In the genomic region with DNA sequence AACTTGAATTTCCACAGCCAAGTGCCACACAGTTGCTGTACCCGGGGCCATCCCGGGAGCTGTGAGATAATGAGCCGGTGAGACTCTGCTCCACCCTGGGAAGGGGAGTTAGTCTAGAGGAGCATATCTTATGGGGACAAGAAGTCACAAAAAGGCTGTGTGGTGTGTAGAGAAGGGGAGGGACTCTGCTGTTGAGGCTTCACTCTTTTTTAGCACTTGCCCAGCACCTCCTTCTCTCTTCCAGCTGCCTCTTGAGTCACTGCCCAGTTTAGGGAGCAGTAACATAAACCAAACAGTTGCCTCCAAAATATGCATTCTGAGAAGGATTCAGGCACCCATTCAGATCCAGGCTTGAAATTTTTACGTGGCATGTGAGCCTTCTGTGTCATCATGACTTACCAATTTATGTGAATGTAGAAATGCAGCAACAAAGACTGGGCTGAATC, we compare ENCODE assay signal across 1 cellular context.
A peak's percentile ranks its signal among the peaks of the same experiment; 100 is the strongest.
TF ChIP-seq lines count a peak whose summit lies in the region.

No MANE protein-coding gene starts in this region.

TF ChIP-seq in K562, 482 proteins besides CTCF, POLR2A, EP300 and RAD21 (continued from another document and continues in another):
- TF ChIP-seq BCOR (IDR thresholded peaks at IDR 0.05) = no peak
- no peak; the same call in 1 of the 2 replicates for TF ChIP-seq STAT5A (IDR thresholded peaks at IDR 0.05; ENCODE audit: borderline replicate concordance, low read length)
- TF ChIP-seq, protein P1, sequence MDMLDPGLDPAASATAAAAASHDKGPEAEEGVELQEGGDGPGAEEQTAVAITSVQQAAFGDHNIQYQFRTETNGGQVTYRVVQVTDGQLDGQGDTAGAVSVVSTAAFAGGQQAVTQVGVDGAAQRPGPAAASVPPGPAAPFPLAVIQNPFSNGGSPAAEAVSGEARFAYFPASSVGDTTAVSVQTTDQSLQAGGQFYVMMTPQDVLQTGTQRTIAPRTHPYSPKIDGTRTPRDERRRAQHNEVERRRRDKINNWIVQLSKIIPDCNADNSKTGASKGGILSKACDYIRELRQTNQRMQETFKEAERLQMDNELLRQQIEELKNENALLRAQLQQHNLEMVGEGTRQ (CRISPR knock-in tag; IDR thresholded peaks at IDR 0.05) = no peak
- TF ChIP-seq NBN (IDR thresholded peaks at IDR 0.05; ENCODE audit: low read depth) = no peak
- TF ChIP-seq CC2D1A (IDR thresholded peaks at IDR 0.05) = no peak
- no peak for TF ChIP-seq PTTG1 (tag; IDR thresholded peaks at IDR 0.05; ENCODE audit: low read depth)
- TF ChIP-seq ZNF224 (CRISPR knock-in tag; IDR thresholded peaks at IDR 0.05) = no peak
- TF ChIP-seq, protein P2, sequence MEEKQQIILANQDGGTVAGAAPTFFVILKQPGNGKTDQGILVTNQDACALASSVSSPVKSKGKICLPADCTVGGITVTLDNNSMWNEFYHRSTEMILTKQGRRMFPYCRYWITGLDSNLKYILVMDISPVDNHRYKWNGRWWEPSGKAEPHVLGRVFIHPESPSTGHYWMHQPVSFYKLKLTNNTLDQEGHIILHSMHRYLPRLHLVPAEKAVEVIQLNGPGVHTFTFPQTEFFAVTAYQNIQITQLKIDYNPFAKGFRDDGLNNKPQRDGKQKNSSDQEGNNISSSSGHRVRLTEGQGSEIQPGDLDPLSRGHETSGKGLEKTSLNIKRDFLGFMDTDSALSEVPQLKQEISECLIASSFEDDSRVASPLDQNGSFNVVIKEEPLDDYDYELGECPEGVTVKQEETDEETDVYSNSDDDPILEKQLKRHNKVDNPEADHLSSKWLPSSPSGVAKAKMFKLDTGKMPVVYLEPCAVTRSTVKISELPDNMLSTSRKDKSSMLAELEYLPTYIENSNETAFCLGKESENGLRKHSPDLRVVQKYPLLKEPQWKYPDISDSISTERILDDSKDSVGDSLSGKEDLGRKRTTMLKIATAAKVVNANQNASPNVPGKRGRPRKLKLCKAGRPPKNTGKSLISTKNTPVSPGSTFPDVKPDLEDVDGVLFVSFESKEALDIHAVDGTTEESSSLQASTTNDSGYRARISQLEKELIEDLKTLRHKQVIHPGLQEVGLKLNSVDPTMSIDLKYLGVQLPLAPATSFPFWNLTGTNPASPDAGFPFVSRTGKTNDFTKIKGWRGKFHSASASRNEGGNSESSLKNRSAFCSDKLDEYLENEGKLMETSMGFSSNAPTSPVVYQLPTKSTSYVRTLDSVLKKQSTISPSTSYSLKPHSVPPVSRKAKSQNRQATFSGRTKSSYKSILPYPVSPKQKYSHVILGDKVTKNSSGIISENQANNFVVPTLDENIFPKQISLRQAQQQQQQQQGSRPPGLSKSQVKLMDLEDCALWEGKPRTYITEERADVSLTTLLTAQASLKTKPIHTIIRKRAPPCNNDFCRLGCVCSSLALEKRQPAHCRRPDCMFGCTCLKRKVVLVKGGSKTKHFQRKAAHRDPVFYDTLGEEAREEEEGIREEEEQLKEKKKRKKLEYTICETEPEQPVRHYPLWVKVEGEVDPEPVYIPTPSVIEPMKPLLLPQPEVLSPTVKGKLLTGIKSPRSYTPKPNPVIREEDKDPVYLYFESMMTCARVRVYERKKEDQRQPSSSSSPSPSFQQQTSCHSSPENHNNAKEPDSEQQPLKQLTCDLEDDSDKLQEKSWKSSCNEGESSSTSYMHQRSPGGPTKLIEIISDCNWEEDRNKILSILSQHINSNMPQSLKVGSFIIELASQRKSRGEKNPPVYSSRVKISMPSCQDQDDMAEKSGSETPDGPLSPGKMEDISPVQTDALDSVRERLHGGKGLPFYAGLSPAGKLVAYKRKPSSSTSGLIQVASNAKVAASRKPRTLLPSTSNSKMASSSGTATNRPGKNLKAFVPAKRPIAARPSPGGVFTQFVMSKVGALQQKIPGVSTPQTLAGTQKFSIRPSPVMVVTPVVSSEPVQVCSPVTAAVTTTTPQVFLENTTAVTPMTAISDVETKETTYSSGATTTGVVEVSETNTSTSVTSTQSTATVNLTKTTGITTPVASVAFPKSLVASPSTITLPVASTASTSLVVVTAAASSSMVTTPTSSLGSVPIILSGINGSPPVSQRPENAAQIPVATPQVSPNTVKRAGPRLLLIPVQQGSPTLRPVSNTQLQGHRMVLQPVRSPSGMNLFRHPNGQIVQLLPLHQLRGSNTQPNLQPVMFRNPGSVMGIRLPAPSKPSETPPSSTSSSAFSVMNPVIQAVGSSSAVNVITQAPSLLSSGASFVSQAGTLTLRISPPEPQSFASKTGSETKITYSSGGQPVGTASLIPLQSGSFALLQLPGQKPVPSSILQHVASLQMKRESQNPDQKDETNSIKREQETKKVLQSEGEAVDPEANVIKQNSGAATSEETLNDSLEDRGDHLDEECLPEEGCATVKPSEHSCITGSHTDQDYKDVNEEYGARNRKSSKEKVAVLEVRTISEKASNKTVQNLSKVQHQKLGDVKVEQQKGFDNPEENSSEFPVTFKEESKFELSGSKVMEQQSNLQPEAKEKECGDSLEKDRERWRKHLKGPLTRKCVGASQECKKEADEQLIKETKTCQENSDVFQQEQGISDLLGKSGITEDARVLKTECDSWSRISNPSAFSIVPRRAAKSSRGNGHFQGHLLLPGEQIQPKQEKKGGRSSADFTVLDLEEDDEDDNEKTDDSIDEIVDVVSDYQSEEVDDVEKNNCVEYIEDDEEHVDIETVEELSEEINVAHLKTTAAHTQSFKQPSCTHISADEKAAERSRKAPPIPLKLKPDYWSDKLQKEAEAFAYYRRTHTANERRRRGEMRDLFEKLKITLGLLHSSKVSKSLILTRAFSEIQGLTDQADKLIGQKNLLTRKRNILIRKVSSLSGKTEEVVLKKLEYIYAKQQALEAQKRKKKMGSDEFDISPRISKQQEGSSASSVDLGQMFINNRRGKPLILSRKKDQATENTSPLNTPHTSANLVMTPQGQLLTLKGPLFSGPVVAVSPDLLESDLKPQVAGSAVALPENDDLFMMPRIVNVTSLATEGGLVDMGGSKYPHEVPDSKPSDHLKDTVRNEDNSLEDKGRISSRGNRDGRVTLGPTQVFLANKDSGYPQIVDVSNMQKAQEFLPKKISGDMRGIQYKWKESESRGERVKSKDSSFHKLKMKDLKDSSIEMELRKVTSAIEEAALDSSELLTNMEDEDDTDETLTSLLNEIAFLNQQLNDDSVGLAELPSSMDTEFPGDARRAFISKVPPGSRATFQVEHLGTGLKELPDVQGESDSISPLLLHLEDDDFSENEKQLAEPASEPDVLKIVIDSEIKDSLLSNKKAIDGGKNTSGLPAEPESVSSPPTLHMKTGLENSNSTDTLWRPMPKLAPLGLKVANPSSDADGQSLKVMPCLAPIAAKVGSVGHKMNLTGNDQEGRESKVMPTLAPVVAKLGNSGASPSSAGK (IDR thresholded peaks at IDR 0.05) = no peak
- no peak for TF ChIP-seq ZNF785 (CRISPR knock-in tag; IDR thresholded peaks at IDR 0.05)
- peak; percentile 53; the same call in 1 of the 2 replicates for TF ChIP-seq CREB1 (IDR thresholded peaks at IDR 0.05)
- no peak for TF ChIP-seq CREB1 (CRISPR knock-in tag; IDR thresholded peaks at IDR 0.05)
- TF ChIP-seq CHD1 (IDR thresholded peaks at IDR 0.05; ENCODE audit: low read length) = no peak
- TF ChIP-seq, protein P3, sequence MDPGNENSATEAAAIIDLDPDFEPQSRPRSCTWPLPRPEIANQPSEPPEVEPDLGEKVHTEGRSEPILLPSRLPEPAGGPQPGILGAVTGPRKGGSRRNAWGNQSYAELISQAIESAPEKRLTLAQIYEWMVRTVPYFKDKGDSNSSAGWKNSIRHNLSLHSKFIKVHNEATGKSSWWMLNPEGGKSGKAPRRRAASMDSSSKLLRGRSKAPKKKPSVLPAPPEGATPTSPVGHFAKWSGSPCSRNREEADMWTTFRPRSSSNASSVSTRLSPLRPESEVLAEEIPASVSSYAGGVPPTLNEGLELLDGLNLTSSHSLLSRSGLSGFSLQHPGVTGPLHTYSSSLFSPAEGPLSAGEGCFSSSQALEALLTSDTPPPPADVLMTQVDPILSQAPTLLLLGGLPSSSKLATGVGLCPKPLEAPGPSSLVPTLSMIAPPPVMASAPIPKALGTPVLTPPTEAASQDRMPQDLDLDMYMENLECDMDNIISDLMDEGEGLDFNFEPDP (CRISPR knock-in tag; IDR thresholded peaks at IDR 0.05) = no peak
- no peak for TF ChIP-seq KLF16 (IDR thresholded peaks at IDR 0.05)
- TF ChIP-seq TCF3 (CRISPR knock-in tag; IDR thresholded peaks at IDR 0.05) = no peak
- no peak for TF ChIP-seq KAT8 (IDR thresholded peaks at IDR 0.05; ENCODE audit: low read depth)
- TF ChIP-seq TAL1 (IDR thresholded peaks at IDR 0.05) = no peak
- TF ChIP-seq, protein P4, sequence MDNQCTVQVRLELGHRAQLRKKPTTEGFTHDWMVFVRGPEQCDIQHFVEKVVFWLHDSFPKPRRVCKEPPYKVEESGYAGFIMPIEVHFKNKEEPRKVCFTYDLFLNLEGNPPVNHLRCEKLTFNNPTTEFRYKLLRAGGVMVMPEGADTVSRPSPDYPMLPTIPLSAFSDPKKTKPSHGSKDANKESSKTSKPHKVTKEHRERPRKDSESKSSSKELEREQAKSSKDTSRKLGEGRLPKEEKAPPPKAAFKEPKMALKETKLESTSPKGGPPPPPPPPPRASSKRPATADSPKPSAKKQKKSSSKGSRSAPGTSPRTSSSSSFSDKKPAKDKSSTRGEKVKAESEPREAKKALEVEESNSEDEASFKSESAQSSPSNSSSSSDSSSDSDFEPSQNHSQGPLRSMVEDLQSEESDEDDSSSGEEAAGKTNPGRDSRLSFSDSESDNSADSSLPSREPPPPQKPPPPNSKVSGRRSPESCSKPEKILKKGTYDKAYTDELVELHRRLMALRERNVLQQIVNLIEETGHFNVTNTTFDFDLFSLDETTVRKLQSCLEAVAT (IDR thresholded peaks at IDR 0.05) = no peak
- no peak for TF ChIP-seq CCNT2 (IDR thresholded peaks at IDR 0.05; ENCODE audit: borderline replicate concordance, extremely low read depth, insufficient read length, low read depth, low read length)
- TF ChIP-seq NRF1 (conservative IDR thresholded peaks at IDR 0.05 in 1 of 2, IDR thresholded peaks at IDR 0.05 in 1 of 2) = peak in 1 of 2 experiments; percentile 15; a peak in 1 of 4 replicates
- TF ChIP-seq, protein P5, sequence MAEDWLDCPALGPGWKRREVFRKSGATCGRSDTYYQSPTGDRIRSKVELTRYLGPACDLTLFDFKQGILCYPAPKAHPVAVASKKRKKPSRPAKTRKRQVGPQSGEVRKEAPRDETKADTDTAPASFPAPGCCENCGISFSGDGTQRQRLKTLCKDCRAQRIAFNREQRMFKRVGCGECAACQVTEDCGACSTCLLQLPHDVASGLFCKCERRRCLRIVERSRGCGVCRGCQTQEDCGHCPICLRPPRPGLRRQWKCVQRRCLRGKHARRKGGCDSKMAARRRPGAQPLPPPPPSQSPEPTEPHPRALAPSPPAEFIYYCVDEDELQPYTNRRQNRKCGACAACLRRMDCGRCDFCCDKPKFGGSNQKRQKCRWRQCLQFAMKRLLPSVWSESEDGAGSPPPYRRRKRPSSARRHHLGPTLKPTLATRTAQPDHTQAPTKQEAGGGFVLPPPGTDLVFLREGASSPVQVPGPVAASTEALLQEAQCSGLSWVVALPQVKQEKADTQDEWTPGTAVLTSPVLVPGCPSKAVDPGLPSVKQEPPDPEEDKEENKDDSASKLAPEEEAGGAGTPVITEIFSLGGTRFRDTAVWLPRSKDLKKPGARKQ (CRISPR knock-in tag; IDR thresholded peaks at IDR 0.05) = no peak
- TF ChIP-seq KLF13 (tag; IDR thresholded peaks at IDR 0.05; ENCODE audit: borderline replicate concordance, low read depth) = no peak
- no peak for TF ChIP-seq SMARCE1 (IDR thresholded peaks at IDR 0.05)
- TF ChIP-seq BRF1 (IDR thresholded peaks at IDR 0.05; ENCODE audit: borderline replicate concordance, extremely low read depth, insufficient read length) = no peak
- TF ChIP-seq, protein P6, sequence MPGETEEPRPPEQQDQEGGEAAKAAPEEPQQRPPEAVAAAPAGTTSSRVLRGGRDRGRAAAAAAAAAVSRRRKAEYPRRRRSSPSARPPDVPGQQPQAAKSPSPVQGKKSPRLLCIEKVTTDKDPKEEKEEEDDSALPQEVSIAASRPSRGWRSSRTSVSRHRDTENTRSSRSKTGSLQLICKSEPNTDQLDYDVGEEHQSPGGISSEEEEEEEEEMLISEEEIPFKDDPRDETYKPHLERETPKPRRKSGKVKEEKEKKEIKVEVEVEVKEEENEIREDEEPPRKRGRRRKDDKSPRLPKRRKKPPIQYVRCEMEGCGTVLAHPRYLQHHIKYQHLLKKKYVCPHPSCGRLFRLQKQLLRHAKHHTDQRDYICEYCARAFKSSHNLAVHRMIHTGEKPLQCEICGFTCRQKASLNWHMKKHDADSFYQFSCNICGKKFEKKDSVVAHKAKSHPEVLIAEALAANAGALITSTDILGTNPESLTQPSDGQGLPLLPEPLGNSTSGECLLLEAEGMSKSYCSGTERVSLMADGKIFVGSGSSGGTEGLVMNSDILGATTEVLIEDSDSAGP (CRISPR knock-in tag; IDR thresholded peaks at IDR 0.05) = no peak
- TF ChIP-seq POU5F1 (IDR thresholded peaks at IDR 0.05; ENCODE audit: borderline replicate concordance, low read depth, low read length, partially characterized antibody) = no peak
- TF ChIP-seq, protein P7, sequence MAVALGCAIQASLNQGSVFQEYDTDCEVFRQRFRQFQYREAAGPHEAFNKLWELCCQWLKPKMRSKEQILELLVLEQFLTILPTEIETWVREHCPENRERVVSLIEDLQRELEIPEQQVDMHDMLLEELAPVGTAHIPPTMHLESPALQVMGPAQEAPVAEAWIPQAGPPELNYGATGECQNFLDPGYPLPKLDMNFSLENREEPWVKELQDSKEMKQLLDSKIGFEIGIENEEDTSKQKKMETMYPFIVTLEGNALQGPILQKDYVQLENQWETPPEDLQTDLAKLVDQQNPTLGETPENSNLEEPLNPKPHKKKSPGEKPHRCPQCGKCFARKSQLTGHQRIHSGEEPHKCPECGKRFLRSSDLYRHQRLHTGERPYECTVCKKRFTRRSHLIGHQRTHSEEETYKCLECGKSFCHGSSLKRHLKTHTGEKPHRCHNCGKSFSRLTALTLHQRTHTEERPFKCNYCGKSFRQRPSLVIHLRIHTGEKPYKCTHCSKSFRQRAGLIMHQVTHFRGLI (CRISPR knock-in tag; IDR thresholded peaks at IDR 0.05) = no peak
- TF ChIP-seq ZNF263 (CRISPR knock-in tag; IDR thresholded peaks at IDR 0.05; ENCODE audit: borderline replicate concordance) = no peak; the same call in 1 of the 2 replicates
- TF ChIP-seq, protein P8, sequence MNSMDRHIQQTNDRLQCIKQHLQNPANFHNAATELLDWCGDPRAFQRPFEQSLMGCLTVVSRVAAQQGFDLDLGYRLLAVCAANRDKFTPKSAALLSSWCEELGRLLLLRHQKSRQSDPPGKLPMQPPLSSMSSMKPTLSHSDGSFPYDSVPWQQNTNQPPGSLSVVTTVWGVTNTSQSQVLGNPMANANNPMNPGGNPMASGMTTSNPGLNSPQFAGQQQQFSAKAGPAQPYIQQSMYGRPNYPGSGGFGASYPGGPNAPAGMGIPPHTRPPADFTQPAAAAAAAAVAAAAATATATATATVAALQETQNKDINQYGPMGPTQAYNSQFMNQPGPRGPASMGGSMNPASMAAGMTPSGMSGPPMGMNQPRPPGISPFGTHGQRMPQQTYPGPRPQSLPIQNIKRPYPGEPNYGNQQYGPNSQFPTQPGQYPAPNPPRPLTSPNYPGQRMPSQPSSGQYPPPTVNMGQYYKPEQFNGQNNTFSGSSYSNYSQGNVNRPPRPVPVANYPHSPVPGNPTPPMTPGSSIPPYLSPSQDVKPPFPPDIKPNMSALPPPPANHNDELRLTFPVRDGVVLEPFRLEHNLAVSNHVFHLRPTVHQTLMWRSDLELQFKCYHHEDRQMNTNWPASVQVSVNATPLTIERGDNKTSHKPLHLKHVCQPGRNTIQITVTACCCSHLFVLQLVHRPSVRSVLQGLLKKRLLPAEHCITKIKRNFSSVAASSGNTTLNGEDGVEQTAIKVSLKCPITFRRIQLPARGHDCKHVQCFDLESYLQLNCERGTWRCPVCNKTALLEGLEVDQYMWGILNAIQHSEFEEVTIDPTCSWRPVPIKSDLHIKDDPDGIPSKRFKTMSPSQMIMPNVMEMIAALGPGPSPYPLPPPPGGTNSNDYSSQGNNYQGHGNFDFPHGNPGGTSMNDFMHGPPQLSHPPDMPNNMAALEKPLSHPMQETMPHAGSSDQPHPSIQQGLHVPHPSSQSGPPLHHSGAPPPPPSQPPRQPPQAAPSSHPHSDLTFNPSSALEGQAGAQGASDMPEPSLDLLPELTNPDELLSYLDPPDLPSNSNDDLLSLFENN (IDR thresholded peaks at IDR 0.05; ENCODE audit: low read depth in 2 of 2, low read length in 2 of 2) = no peak
- TF ChIP-seq SMAD3 (CRISPR knock-in tag; conservative IDR thresholded peaks at IDR 0.05) = no peak
- TF ChIP-seq OTX1 (CRISPR knock-in tag; IDR thresholded peaks at IDR 0.05) = no peak
- no peak for TF ChIP-seq ZNF561 (CRISPR knock-in tag; conservative IDR thresholded peaks at IDR 0.05)
